Comparison of ENCODE assay signal across 8 cellular contexts in the genomic region with DNA sequence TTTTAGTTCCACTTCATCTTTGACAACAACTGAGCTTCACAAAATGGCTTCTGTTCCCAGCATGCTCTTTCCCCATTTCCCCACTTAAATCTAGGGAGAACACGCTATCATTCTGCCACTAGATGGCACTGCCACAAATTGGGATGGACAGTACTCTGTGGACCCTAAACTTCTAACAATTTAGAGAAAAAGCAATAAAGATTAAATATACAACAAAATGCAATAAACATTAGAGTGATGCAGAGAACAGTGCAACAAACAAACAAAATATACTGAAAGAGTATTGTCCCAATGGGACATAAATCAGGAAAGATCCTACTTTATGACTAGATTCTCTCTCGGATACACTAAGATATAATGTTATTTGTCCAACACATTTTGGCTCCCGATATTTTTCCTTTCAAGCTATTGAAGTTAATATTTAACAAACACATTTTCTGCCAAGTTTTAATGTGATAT.
DNase-seq lines count a peak whose midpoint lies in the region; ATAC-seq and TF ChIP-seq lines count a peak whose summit lies in the region.

No MANE protein-coding gene starts in this region.

- no peak overlapping the region for H3K4me3 ChIP-seq in right atrium auricular region

- peaks cover 8% of the 10 kb centered on the region for H3K4me1 Mint-ChIP-seq in Calu3 (ENCODE audit: low read depth, unreplicated experiment)
- peaks cover 16% of the 10 kb centered on the region for H3K4me1 Mint-ChIP-seq in activated CD8-positive, alpha-beta T cell treated with anti-CD3 and anti-CD28 coated beads for 36 hours (ENCODE audit: low read depth)

- no peak overlapping the region for H3K27ac Mint-ChIP-seq in Calu3 (ENCODE audit: unreplicated experiment)
- H3K27ac Mint-ChIP-seq in activated CD8-positive, alpha-beta T cell treated with anti-CD3 and anti-CD28 coated beads for 36 hours, result no peak overlapping the region

- H3K4me1 ChIP-seq in right atrium auricular region, result no peaks in the 10 kb centered on the region

- CTCF ChIA-PET in Calu3 (lab: Charles Lee), result interaction anchor here (0.6 to 0.8 kb wide), 3 partner anchors 116 to 137 kb away, joined by 3 read pairs; no protein-coding TSS in a partner anchor
- CTCF ChIA-PET in activated CD8-positive, alpha-beta T cell treated with anti-CD3 and anti-CD28 coated beads for 36 hours (lab: Charles Lee), result interaction anchor here (0.6 to 1.9 kb wide), 6 partner anchors 9 to 590 kb away, joined by 3 to 10 read pairs (median 4); no protein-coding TSS in a partner anchor

- ATAC-seq in GM18870 (IDR thresholded peaks at IDR 0.05; ENCODE audit: unreplicated experiment), result peak; percentile 71
- peak; percentile 70 for ATAC-seq in activated CD8-positive, alpha-beta T cell treated with anti-CD3 and anti-CD28 coated beads for 36 hours
- ATAC-seq in HG03095 (IDR thresholded peaks at IDR 0.05; ENCODE audit: unreplicated experiment), result no peak

- H3K27me3 ChIP-seq in right atrium auricular region, result no peaks in the 10 kb centered on the region

- POLR2A ChIA-PET in activated CD8-positive, alpha-beta T cell treated with anti-CD3 and anti-CD28 coated beads for 36 hours (lab: Charles Lee), result no interaction called here

- TF ChIP-seq CTCF in Calu3 (IDR thresholded peaks at IDR 0.05; ENCODE audit: unreplicated experiment) (no peak), right atrium auricular region (IDR thresholded peaks at IDR 0.05) (peak; percentile 25 to 62)
- peak; percentile 70 for TF ChIP-seq CTCF in activated CD8-positive, alpha-beta T cell treated with anti-CD3 and anti-CD28 coated beads for 36 hours (IDR thresholded peaks at IDR 0.05)

- no peaks in the 10 kb centered on the region for H3K27me3 Mint-ChIP-seq in Calu3 (ENCODE audit: unreplicated experiment)
- peaks cover 2% of the 10 kb centered on the region for H3K27me3 Mint-ChIP-seq in activated CD8-positive, alpha-beta T cell treated with anti-CD3 and anti-CD28 coated beads for 36 hours

- peak; percentile 34 for DNase-seq in Calu3
- peak; percentile 48 for DNase-seq in LoVo (ENCODE audit: low spot score)
- peak; percentile 44 for DNase-seq in activated CD8-positive, alpha-beta T cell treated with anti-CD3 and anti-CD28 coated beads for 36 hours
- DNase-seq in right atrium auricular region (ENCODE audit: low spot score), result no peak
- DNase-seq in stimulated activated CD4-positive, alpha-beta T cell treated with anti-CD3 and anti-CD28 coated beads, Interleukin-2, amount 100 ng/mL, for 24 hours, result peak; percentile 19 to 34
- no peak for DNase-seq in NCI-H774 (lab: John Stamatoyannopoulos, UW)

- no peaks in the 10 kb centered on the region for H3K36me3 ChIP-seq in right atrium auricular region

- H3K36me3 Mint-ChIP-seq in Calu3 (ENCODE audit: insufficient read depth, unreplicated experiment), result no peaks in the 10 kb centered on the region
- H3K36me3 Mint-ChIP-seq in activated CD8-positive, alpha-beta T cell treated with anti-CD3 and anti-CD28 coated beads for 36 hours (ENCODE audit: low read depth), result no peaks in the 10 kb centered on the region

- intact Hi-C loops in Calu3 (cut with micrococcal nuclease; ENCODE audit: unreplicated experiment), result loop anchor here (1.0 kb wide), 1 partner anchor 116 kb away; no protein-coding TSS in a partner anchor
- intact Hi-C loops in activated CD8-positive, alpha-beta T cell treated with anti-CD3 and anti-CD28 coated beads for 36 hours (cut with micrococcal nuclease), result no loop called here

- BruUV-seq in Calu3 (replicated peaks; lab: Mats Ljungman, UMichigan), result no TSS peak

- H3K27ac ChIP-seq in right atrium auricular region, result no peak overlapping the region

- H3K9me3 ChIP-seq in right atrium auricular region, result peaks cover 0 to 3% of the 10 kb centered on the region in 2 donors

- no peak overlapping the region for H3K4me3 Mint-ChIP-seq in Calu3 (ENCODE audit: low read depth, unreplicated experiment)
- H3K4me3 Mint-ChIP-seq in activated CD8-positive, alpha-beta T cell treated with anti-CD3 and anti-CD28 coated beads for 36 hours, result no peak overlapping the region

- no peaks in the 10 kb centered on the region for H3K9me3 Mint-ChIP-seq in Calu3 (ENCODE audit: low read depth, unreplicated experiment)
- H3K9me3 Mint-ChIP-seq in activated CD8-positive, alpha-beta T cell treated with anti-CD3 and anti-CD28 coated beads for 36 hours, result peaks cover 2% of the 10 kb centered on the region

Comparison
In these comparisons a context has a peak if more than half of its experiments do, and no peak if none do; other contexts are left out.
1. DNase-seq: peak in Calu3 (single experiment), LoVo (single experiment), activated CD8-positive, alpha-beta T cell treated with anti-CD3 and anti-CD28 coated beads for 36 hours (single experiment) and stimulated activated CD4-positive, alpha-beta T cell treated with anti-CD3 and anti-CD28 coated beads, Interleukin-2, amount 100 ng/mL, for 24 hours (2 of 2); none in right atrium auricular region (single experiment) and NCI-H774 (single experiment).